12 cellular contexts compared by ENCODE assay signal in the genomic region with DNA sequence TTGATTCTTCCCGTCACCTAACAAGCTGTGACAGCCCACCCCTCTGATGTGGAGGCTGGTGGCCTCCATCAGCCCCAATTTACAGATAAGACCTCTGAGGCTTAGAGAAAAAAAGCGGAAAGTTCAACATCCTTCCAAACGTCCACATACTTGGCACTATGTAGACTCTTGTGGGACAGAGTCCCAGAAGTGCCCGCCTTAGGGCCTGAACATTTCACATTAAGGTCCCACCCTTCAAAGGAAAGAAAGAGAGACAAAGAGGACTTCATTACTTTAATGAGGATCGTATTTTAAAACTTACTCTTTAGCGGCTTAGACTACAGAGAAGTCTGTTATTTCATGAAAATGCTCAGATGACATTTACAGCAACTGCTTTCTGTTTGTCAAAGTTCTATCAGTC. TPM values are rescaled to one million over a fixed set of nuclear protein-coding genes. Genes with fewer than 3 reads are reported as not detected.
DNase-seq lines count a peak whose midpoint lies in the region; ATAC-seq and TF ChIP-seq lines count a peak whose summit lies in the region.
"Had no signal": no experiment of that assay in that cellular context is flagged by ENCODE, and none has a peak within 500 bp of the region (broad histone marks: within the 10 kb centered on the region; RNA-seq: fewer than 3 reads in every experiment).

No MANE protein-coding gene starts in this region.

- H3K4me1 Mint-ChIP-seq in CD4-positive, alpha-beta T cell (ENCODE audit: low read depth), result peaks cover 29% of the 10 kb centered on the region
- peaks cover 51% of the 10 kb centered on the region for H3K4me1 Mint-ChIP-seq in dendritic cell treated with granulocyte-macrophage colony-stimulating factor and Interleukin-4, amounts not matched to agents 40 ng/mL and 50 ng/mL, for 4 days (ENCODE audit: low read depth)

- H3K9me3 ChIP-seq in CD4-positive, alpha-beta T cell (ENCODE audit: control insufficient read depth, low read length), result no peaks in the 10 kb centered on the region
- H3K9me3 ChIP-seq in trophoblast cell (ENCODE audit: insufficient read depth, low read depth, low read length) (no peaks in the 10 kb centered on the region), A673 (ENCODE audit: low read depth, low read length, poor library complexity, severe bottlenecking) (no peaks in the 10 kb centered on the region), smooth muscle cell (replicated peaks; ENCODE audit: low read depth) (no peaks in the 10 kb centered on the region)
- H3K9me3 ChIP-seq: BLaER1 had no signal

- H3K4ac ChIP-seq in trophoblast cell (ENCODE audit: low read depth, low read length), result no peak overlapping the region

- H2AFZ ChIP-seq in trophoblast cell (ENCODE audit: insufficient read depth, low read length, poor library complexity) (no peak overlapping the region), smooth muscle cell (ENCODE audit: low read depth) (no peak overlapping the region)

- H3K79me2 ChIP-seq in trophoblast cell (ENCODE audit: control insufficient read depth, insufficient read depth, low read length, poor library complexity) (peaks cover 6% of the 10 kb centered on the region), smooth muscle cell (ENCODE audit: low read depth) (no peaks in the 10 kb centered on the region)

- H4K20me1 ChIP-seq in smooth muscle cell (ENCODE audit: low read depth), result no peaks in the 10 kb centered on the region
- H4K20me1 ChIP-seq: BLaER1 had no signal

- H3K27ac ChIP-seq in CD4-positive, alpha-beta T cell (ENCODE audit: low read depth, low read length), result no peak overlapping the region
- peak overlapping the region; percentile 69; the same call in 1 of the 2 replicates for H3K27ac ChIP-seq in HL-60 (replicated peaks)
- H3K27ac ChIP-seq in trophoblast cell (ENCODE audit: low read depth, low read length), result no peak overlapping the region
- H3K27ac ChIP-seq in A673 (ENCODE audit: low read depth, low read length, poor library complexity, severe bottlenecking), result no peak overlapping the region
- H3K27ac ChIP-seq in smooth muscle cell (ENCODE audit: low read depth), result no peak overlapping the region
- H3K27ac ChIP-seq: BLaER1 had no signal

- intact Hi-C loops in CD4-positive, alpha-beta T cell (cut with DNase I, micrococcal nuclease), result no loop called here
- intact Hi-C loops in dendritic cell treated with granulocyte-macrophage colony-stimulating factor and Interleukin-4, amounts not matched to agents 40 ng/mL and 50 ng/mL, for 4 days (cut with micrococcal nuclease), result no loop called here
- intact Hi-C loops in A673 (cut with micrococcal nuclease; ENCODE audit: unreplicated experiment), result no loop called here

- POLR2A ChIA-PET in CD4-positive, alpha-beta T cell (lab: Charles Lee), result interaction anchor here (1.1 kb wide), 1 partner anchor 22 kb away, joined by 3 read pairs; no protein-coding TSS in a partner anchor
- POLR2A ChIA-PET in A673 (lab: Charles Lee; ENCODE audit: low non-redundant PET), result no interaction called here

- H3K27me3 ChIP-seq in CD4-positive, alpha-beta T cell (ENCODE audit: control insufficient read depth, insufficient read depth, low read length), result no peaks in the 10 kb centered on the region
- H3K27me3 ChIP-seq in HL-60 (ENCODE audit: insufficient read depth, poor library complexity, severe bottlenecking) (no peaks in the 10 kb centered on the region), trophoblast cell (ENCODE audit: insufficient read depth, low read length) (no peaks in the 10 kb centered on the region), A673 (replicated peaks; ENCODE audit: insufficient read depth, low read depth, low read length, poor library complexity) (no peaks in the 10 kb centered on the region), smooth muscle cell (ENCODE audit: low read depth) (no peaks in the 10 kb centered on the region)
- H3K27me3 ChIP-seq: BLaER1 had no signal

- H3K4me3 Mint-ChIP-seq in CD4-positive, alpha-beta T cell, result peak overlapping the region; percentile 82
- H3K4me3 Mint-ChIP-seq in dendritic cell treated with granulocyte-macrophage colony-stimulating factor and Interleukin-4, amounts not matched to agents 40 ng/mL and 50 ng/mL, for 4 days, result no peak overlapping the region

- H3K4me2 ChIP-seq in trophoblast cell (ENCODE audit: low read length) (no peak overlapping the region), smooth muscle cell (no peak overlapping the region)

- no peak overlapping the region for H4K91ac ChIP-seq in trophoblast cell (ENCODE audit: low read depth, low read length)

- H3K79me1 ChIP-seq in trophoblast cell (ENCODE audit: low read length), result peaks cover 28% of the 10 kb centered on the region

- H3K36me3 Mint-ChIP-seq in CD4-positive, alpha-beta T cell (ENCODE audit: low read depth), result no peaks in the 10 kb centered on the region
- H3K36me3 Mint-ChIP-seq in dendritic cell treated with granulocyte-macrophage colony-stimulating factor and Interleukin-4, amounts not matched to agents 40 ng/mL and 50 ng/mL, for 4 days (ENCODE audit: low read depth), result no peaks in the 10 kb centered on the region

- CTCF ChIA-PET in CD4-positive, alpha-beta T cell (lab: Charles Lee), result interaction anchor here (0.6 to 1.3 kb wide), 2 partner anchors 96 to 158 kb away, joined by 3 read pairs; no protein-coding TSS in a partner anchor
- CTCF ChIA-PET in A673 (lab: Charles Lee), result no interaction called here

- no peak for DNase-seq in CD4-positive, alpha-beta T cell
- DNase-seq in HL-60 (ENCODE audit: low read depth in 1 of 2, low spot score in 1 of 2), result no peak
- DNase-seq in trophoblast cell, result no peak
- no peak for DNase-seq in A673 (ENCODE audit: low spot score)
- no peak for DNase-seq in smooth muscle cell (lab: John Stamatoyannopoulos, UW; ENCODE audit: unreplicated experiment)
- DNase-seq in stimulated activated CD4-positive, alpha-beta T cell treated with anti-CD3 and anti-CD28 coated beads, Interleukin-4, amount 100 ng/mL, for 1 hour, result no peak
- DNase-seq: EL, NCI-H2171 had no signal

- H3K9ac ChIP-seq in trophoblast cell (ENCODE audit: low read length), result no peak overlapping the region
- H3K9ac ChIP-seq in smooth muscle cell (ENCODE audit: low read depth), result no peak overlapping the region
- H3K9ac ChIP-seq: BLaER1 had no signal

- no peak overlapping the region for H2BK5ac ChIP-seq in trophoblast cell (ENCODE audit: low read depth, low read length, poor library complexity)

- no peak overlapping the region for H3K18ac ChIP-seq in trophoblast cell (ENCODE audit: low read length)

- WGBS in trophoblast cell (ENCODE audit: extremely low coverage, insufficient coverage, insufficient read length), result no CpG with 5 or more reads among the region's 6 CpGs
- WGBS in smooth muscle cell (ENCODE audit: low lambda C conversion rate), result 73% methylated on average over 6 of the region's 6 CpGs

- peaks cover 12% of the 10 kb centered on the region for H3F3A ChIP-seq in smooth muscle cell (ENCODE audit: low read depth)

- H3K4me1 ChIP-seq in trophoblast cell (ENCODE audit: control insufficient read depth in 1 of 2, insufficient read depth in 2 of 2, low read length in 2 of 2) (peaks cover 29 to 32% of the 10 kb centered on the region in 2 experiments), A673 (ENCODE audit: insufficient read depth, low read length, poor library complexity, severe bottlenecking) (no peaks in the 10 kb centered on the region), smooth muscle cell (ENCODE audit: low read depth) (no peaks in the 10 kb centered on the region)

- H3K36me3 ChIP-seq in trophoblast cell (ENCODE audit: control insufficient read depth in 1 of 2, insufficient read depth in 2 of 2, low read length in 2 of 2) (no peaks in the 10 kb centered on the region), A673 (ENCODE audit: insufficient read depth, low read length, poor library complexity, severe bottlenecking) (no peaks in the 10 kb centered on the region), smooth muscle cell (ENCODE audit: low read depth) (no peaks in the 10 kb centered on the region)
- H3K36me3 ChIP-seq: BLaER1 had no signal

- no peak overlapping the region for H2AK5ac ChIP-seq in trophoblast cell (ENCODE audit: low read length)

- H4K8ac ChIP-seq in trophoblast cell (ENCODE audit: low read depth, low read length), result no peak overlapping the region

- no peaks in the 10 kb centered on the region for H3K9me3 Mint-ChIP-seq in CD4-positive, alpha-beta T cell
- no peaks in the 10 kb centered on the region for H3K9me3 Mint-ChIP-seq in dendritic cell treated with granulocyte-macrophage colony-stimulating factor and Interleukin-4, amounts not matched to agents 40 ng/mL and 50 ng/mL, for 4 days

- H2BK12ac ChIP-seq in trophoblast cell (ENCODE audit: low read length), result peak overlapping the region; percentile 3

- H3K23ac ChIP-seq in trophoblast cell (ENCODE audit: low read length), result no peak overlapping the region

- no peaks in the 10 kb centered on the region for H3K27me3 Mint-ChIP-seq in CD4-positive, alpha-beta T cell
- H3K27me3 Mint-ChIP-seq in dendritic cell treated with granulocyte-macrophage colony-stimulating factor and Interleukin-4, amounts not matched to agents 40 ng/mL and 50 ng/mL, for 4 days, result peaks cover 2% of the 10 kb centered on the region

- BruUV-seq in A673 (replicated peaks; lab: Mats Ljungman, UMichigan), result no TSS peak

- no peak overlapping the region for H2BK120ac ChIP-seq in trophoblast cell (ENCODE audit: insufficient read depth, low read length, poor library complexity)

- no peak overlapping the region for H3K4me3 ChIP-seq in HL-60 (replicated peaks; ENCODE audit: insufficient read depth, low read length)
- H3K4me3 ChIP-seq in trophoblast cell (ENCODE audit: low read depth, low read length), result no peak overlapping the region
- no peak overlapping the region for H3K4me3 ChIP-seq in A673 (ENCODE audit: low read depth, low read length, poor library complexity, severe bottlenecking)
- H3K4me3 ChIP-seq in smooth muscle cell, result no peak overlapping the region
- H3K4me3 ChIP-seq: BLaER1 had no signal

- TF ChIP-seq CTCF in CD4-positive, alpha-beta T cell (IDR thresholded peaks at IDR 0.05), result no peak
- no peak for TF ChIP-seq CTCF in HL-60 (IDR thresholded peaks at IDR 0.05; ENCODE audit: insufficient read depth, low read length)
- TF ChIP-seq CTCF in A673 (conservative IDR thresholded peaks at IDR 0.05; ENCODE audit: low read depth, low read length), result no peak
- no peak for TF ChIP-seq CTCF in smooth muscle cell (IDR thresholded peaks at IDR 0.05; ENCODE audit: borderline replicate concordance, insufficient read depth, poor library complexity, severe bottlenecking)

- no peak for ATAC-seq in CD4-positive, alpha-beta T cell (ENCODE audit: poor library complexity)
- ATAC-seq in HG02642 (IDR thresholded peaks at IDR 0.05; ENCODE audit: poor library complexity, unreplicated experiment), result no peak

- peak overlapping the region; percentile 77 for H3K27ac Mint-ChIP-seq in CD4-positive, alpha-beta T cell
- peak overlapping the region; percentile 78 for H3K27ac Mint-ChIP-seq in dendritic cell treated with granulocyte-macrophage colony-stimulating factor and Interleukin-4, amounts not matched to agents 40 ng/mL and 50 ng/mL, for 4 days

- H3K14ac ChIP-seq in trophoblast cell (ENCODE audit: low read length), result no peak overlapping the region

- no peak overlapping the region for H4K12ac ChIP-seq in trophoblast cell (ENCODE audit: low read depth, low read length)

RNA-seq across cellular contexts. Expression of gene SCGB1A1, which starts 15.8 kb away (rescaled TPM):
- not detected for total RNA-seq in CD4-positive, alpha-beta T cell
- polyA plus RNA-seq in trophoblast cell (2013), result not detected in 2 replicates
- not detected in 2 replicates for total RNA-seq in A673 (2021)
- not detected in 2 replicates for total RNA-seq in smooth muscle cell
- polyA plus RNA-seq in smooth muscle cell, result not detected in 2 replicates
- total RNA-seq: OCI-LY7 had no signal
